ENCODE assay signal across 11 cellular contexts in the genomic region with DNA sequence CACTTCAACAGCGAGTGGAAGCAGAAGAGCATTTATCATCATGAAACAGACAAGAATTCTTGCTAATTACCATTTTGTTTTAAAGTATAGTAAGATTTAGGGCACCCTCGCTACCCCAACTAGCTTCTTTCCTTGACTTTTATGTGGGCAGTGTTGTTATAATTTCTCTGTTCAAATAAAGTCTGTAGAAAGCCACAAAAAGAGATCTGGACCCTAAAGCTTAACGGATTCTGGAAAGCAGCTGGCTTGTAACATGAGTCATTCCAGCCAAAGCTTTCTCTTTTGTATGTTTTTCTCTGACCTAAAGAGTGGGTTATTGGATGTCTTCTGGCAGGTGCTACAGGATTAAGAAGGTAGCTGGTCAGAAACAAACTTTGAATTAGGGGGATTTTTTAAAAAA. TPM values are rescaled to one million over a fixed set of nuclear protein-coding genes. Genes with fewer than 3 reads are reported as not detected.
DNase-seq lines count a peak whose midpoint lies in the region; ATAC-seq lines count a peak whose summit lies in the region.
"Had no signal": no experiment of that assay in that cellular context is flagged by ENCODE, and none has a peak within 500 bp of the region (broad histone marks: within the 10 kb centered on the region; RNA-seq: fewer than 3 reads in every experiment).

No MANE protein-coding gene starts in this region.

- peak overlapping the region; percentile 28 for H3K27ac Mint-ChIP-seq in T-helper 2 cell treated with Interferon-gamma antibody and Interleukin-4, amounts not matched to agents 5 μg/mL and 100 μg/mL, for 36 hours
- peak overlapping the region; percentile 0 to 77 (median 42) for H3K27ac Mint-ChIP-seq in immature natural killer cell
- H3K27ac Mint-ChIP-seq: dendritic cell treated with granulocyte-macrophage colony-stimulating factor and Interleukin-4, amounts not matched to agents 40 ng/mL and 50 ng/mL, for 4 days; type B pancreatic cell had no signal

- no peaks in the 10 kb centered on the region for H3K9me3 Mint-ChIP-seq in T-helper 2 cell treated with Interferon-gamma antibody and Interleukin-4, amounts not matched to agents 5 μg/mL and 100 μg/mL, for 36 hours
- H3K9me3 Mint-ChIP-seq in immature natural killer cell: no peaks in the 10 kb centered on the region
- H3K9me3 Mint-ChIP-seq: dendritic cell treated with granulocyte-macrophage colony-stimulating factor and Interleukin-4, amounts not matched to agents 40 ng/mL and 50 ng/mL, for 4 days; type B pancreatic cell had no signal

- no peak for ATAC-seq in GM19328 (IDR thresholded peaks at IDR 0.05; ENCODE audit: unreplicated experiment)

- DNase-seq in DMS79 (lab: John Stamatoyannopoulos, UW): peak; percentile 20
- peak; percentile 62 for DNase-seq in M059J (ENCODE audit: low read depth)
- DNase-seq in T-helper 2 cell treated with Interferon-gamma antibody and Interleukin-4, amounts not matched to agents 5 μg/mL and 100 μg/mL, for 36 hours (ENCODE audit: low spot score): no peak
- no peak for DNase-seq in immature natural killer cell
- no peak for DNase-seq in NOMO-1 treated with DMSO at 0.1 percent for 48 hours (lab: John Stamatoyannopoulos, UW; ENCODE audit: unreplicated experiment)
- DNase-seq in hypothalamus (lab: John Stamatoyannopoulos, UW): no peak
- no peak for DNase-seq in NAMALWA (ENCODE audit: low spot score)
- DNase-seq: activated CD8-positive, alpha-beta memory T cell treated with anti-CD3 and anti-CD28 coated beads, Interleukin-2, amount 50 U/mL, for 4 hours had no signal

- peaks cover 55% of the 10 kb centered on the region for H3K36me3 Mint-ChIP-seq in T-helper 2 cell treated with Interferon-gamma antibody and Interleukin-4, amounts not matched to agents 5 μg/mL and 100 μg/mL, for 36 hours (ENCODE audit: low read depth)
- peaks cover 0 to 4% (median 3%) of the 10 kb centered on the region in 3 donors for H3K36me3 Mint-ChIP-seq in immature natural killer cell
- H3K36me3 Mint-ChIP-seq: type B pancreatic cell had no signal

- peaks cover 76% of the 10 kb centered on the region for H3K4me1 Mint-ChIP-seq in T-helper 2 cell treated with Interferon-gamma antibody and Interleukin-4, amounts not matched to agents 5 μg/mL and 100 μg/mL, for 36 hours (ENCODE audit: low read depth)
- peaks cover 78 to 96% of the 10 kb centered on the region in 2 donors for H3K4me1 Mint-ChIP-seq in immature natural killer cell

- H3K27me3 Mint-ChIP-seq in T-helper 2 cell treated with Interferon-gamma antibody and Interleukin-4, amounts not matched to agents 5 μg/mL and 100 μg/mL, for 36 hours (ENCODE audit: low read depth): no peaks in the 10 kb centered on the region
- H3K27me3 Mint-ChIP-seq in immature natural killer cell (ENCODE audit: low read depth in 3 of 3): peaks cover 2 to 5% (median 3%) of the 10 kb centered on the region in 3 donors
- H3K27me3 Mint-ChIP-seq: dendritic cell treated with granulocyte-macrophage colony-stimulating factor and Interleukin-4, amounts not matched to agents 40 ng/mL and 50 ng/mL, for 4 days had no signal

- peak overlapping the region; percentile 45 for H3K4me3 Mint-ChIP-seq in T-helper 2 cell treated with Interferon-gamma antibody and Interleukin-4, amounts not matched to agents 5 μg/mL and 100 μg/mL, for 36 hours
- H3K4me3 Mint-ChIP-seq in immature natural killer cell: no peak overlapping the region
- H3K4me3 Mint-ChIP-seq: dendritic cell treated with granulocyte-macrophage colony-stimulating factor and Interleukin-4, amounts not matched to agents 40 ng/mL and 50 ng/mL, for 4 days; type B pancreatic cell had no signal

RNA-seq across cellular contexts. Expression of a gene that starts 37.4 kb away (rescaled TPM):
- total RNA-seq in M059J (2014; rRNA removed; shearing (Covaris generic)): 13.8 and 43.1 TPM in 2 replicates
- 10 to 100 TPM in 2 of 3 donors, 1 to 10 TPM in 1; 6.2 to 25.2 (median 10.6) TPM for polyA plus RNA-seq in immature natural killer cell

Comparison
In these comparisons a context has a peak if more than half of its experiments do, and no peak if none do; other contexts are left out.
1. DNase-seq: peak in DMS79 (single experiment) and M059J (single experiment); none in T-helper 2 cell treated with Interferon-gamma antibody and Interleukin-4, amounts not matched to agents 5 μg/mL and 100 μg/mL, for 36 hours (single experiment), immature natural killer cell (0 of 3), NOMO-1 treated with DMSO at 0.1 percent for 48 hours (single experiment), hypothalamus (0 of 51) and NAMALWA (single experiment).